9 cellular contexts compared by ENCODE assay signal in the genomic region with DNA sequence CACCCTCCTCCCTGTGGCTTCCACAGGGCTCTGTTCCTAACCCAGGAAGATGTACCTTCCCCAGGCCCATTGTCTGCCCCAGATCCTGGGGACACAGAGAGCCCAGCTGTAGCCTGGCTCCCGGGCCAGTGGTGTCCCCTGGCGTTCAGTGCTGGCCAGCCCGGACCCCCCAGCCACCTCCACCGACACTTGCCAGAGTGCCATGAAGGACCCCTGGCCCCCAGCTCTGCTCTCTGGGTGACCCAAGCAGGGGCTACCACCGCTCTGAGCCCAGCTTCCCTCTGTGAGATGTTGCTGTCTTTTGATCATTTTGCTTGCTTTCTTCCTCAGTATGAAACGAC. TPM values are rescaled to one million over a fixed set of nuclear protein-coding genes. Genes with fewer than 3 reads are reported as not detected.
A peak's percentile ranks its signal among the peaks of the same experiment; 100 is the strongest.
DNase-seq lines count a peak whose midpoint lies in the region; TF ChIP-seq lines count a peak whose summit lies in the region.
"Had no signal": no experiment of that assay in that cellular context is flagged by ENCODE, and none has a peak within 500 bp of the region (broad histone marks: within the 10 kb centered on the region; RNA-seq: fewer than 3 reads in every experiment).

No MANE protein-coding gene starts in this region.

- H3K9me3 Mint-ChIP-seq in H9 = no peaks in the 10 kb centered on the region
- H3K9me3 Mint-ChIP-seq in brain = no peaks in the 10 kb centered on the region
- H3K9me3 Mint-ChIP-seq in nephron progenitor cell = no peaks in the 10 kb centered on the region

- no peaks in the 10 kb centered on the region for H3K79me1 ChIP-seq in H9 (ENCODE audit: insufficient read depth, low read depth, low read length, poor library complexity, severe bottlenecking)

- no peak overlapping the region for H3K23ac ChIP-seq in H9 (ENCODE audit: insufficient read length, low read depth, low read length)

- H3K4me2 ChIP-seq in BLaER1 = peak overlapping the region; percentile 100
- no peak overlapping the region for H3K4me2 ChIP-seq in H9 (ENCODE audit: insufficient read depth, insufficient read length, low read length)
- H3K4me2 ChIP-seq: smooth muscle cell had no signal

- no peak overlapping the region for H3T11ph ChIP-seq in H9 (ENCODE audit: low read length)

- H3K36me3 Mint-ChIP-seq in H9 (ENCODE audit: insufficient read depth in 1 of 3, low read depth in 3 of 3) (peaks cover 4 to 10% (median 9%) of the 10 kb centered on the region in 3 experiments; a peak in 6 of 7 replicates), brain (no peaks in the 10 kb centered on the region), nephron progenitor cell (ENCODE audit: low read depth) (no peaks in the 10 kb centered on the region)

- no CpG with 5 or more reads among the region's 6 CpGs for WGBS in H9 (ENCODE audit: extremely low coverage, insufficient read length, low lambda C conversion rate)

- no peak overlapping the region for H4K5ac ChIP-seq in H9 (ENCODE audit: insufficient read length, low read depth, low read length)

- no peak overlapping the region for H2BK20ac ChIP-seq in H9 (ENCODE audit: low read depth, low read length, poor library complexity, severe bottlenecking)

- DNase-seq in H9 (no peak), nephron progenitor cell (no peak), cerebellum (ENCODE audit: low spot score) (no peak), hippocampal formation (lab: John Stamatoyannopoulos, UW) (no peak), GM10266 (ENCODE audit: extremely low spot score) (no peak), NCI-H510A treated with DMSO at 0.1 percent for 48 hours (lab: John Stamatoyannopoulos, UW) (no peak)

- H3K9ac ChIP-seq in BLaER1 (peak overlapping the region; percentile 97), H9 (ENCODE audit: extremely low read depth, insufficient read length, low read length) (no peak overlapping the region)

- peak overlapping the region; percentile 97 for H3K27ac ChIP-seq in BLaER1
- H3K27ac ChIP-seq in H9 (ENCODE audit: insufficient read length, low read depth, low read length) = no peak overlapping the region

- H3K4me1 ChIP-seq in BLaER1 = peaks cover 100% of the 10 kb centered on the region
- H3K4me1 ChIP-seq in H9 (ENCODE audit: insufficient read depth, low read length) = peaks cover 4% of the 10 kb centered on the region; the same call in 1 of the 2 replicates

- peaks cover 27 to 43% of the 10 kb centered on the region in 2 experiments for H3K4me1 Mint-ChIP-seq in H9
- peaks cover 45% of the 10 kb centered on the region for H3K4me1 Mint-ChIP-seq in brain
- H3K4me1 Mint-ChIP-seq in nephron progenitor cell = peaks cover 36% of the 10 kb centered on the region

- H3K4me3 Mint-ChIP-seq in H9 (peak overlapping the region in 1 of 2 experiments; percentile 36; a peak in 1 of 5 replicates), brain (peak overlapping the region in 1 of 5 experiments; percentile 18), nephron progenitor cell (peak overlapping the region; percentile 12)

- peaks cover 83% of the 10 kb centered on the region for H3K36me3 ChIP-seq in BLaER1

- H3K27ac Mint-ChIP-seq in H9 (peak overlapping the region in 2 of 3 experiments; percentile 80 to 90; a peak in 4 of 7 replicates), brain (peak overlapping the region; percentile 54 to 95 (median 87)), nephron progenitor cell (peak overlapping the region; percentile 80)

- H2BK15ac ChIP-seq in H9 (ENCODE audit: low read depth, low read length) = no peak overlapping the region

- H2BK12ac ChIP-seq in H9 (ENCODE audit: insufficient read length, low read depth, low read length) = no peak overlapping the region

- H3K56ac ChIP-seq in H9 (ENCODE audit: insufficient read length, low read depth, low read length) = no peak overlapping the region

- H4K8ac ChIP-seq in H9 (replicated peaks; ENCODE audit: insufficient read length, low read depth, low read length) = no peak overlapping the region

- no peak overlapping the region for H3K4ac ChIP-seq in H9 (ENCODE audit: low read depth, low read length)

- H3K79me2 ChIP-seq in H9 (ENCODE audit: insufficient read depth, low read length) = peaks cover 2% of the 10 kb centered on the region; the same call in 1 of the 2 replicates

- H3K27me3 Mint-ChIP-seq in H9 (ENCODE audit: low read depth) (no peaks in the 10 kb centered on the region), brain (no peaks in the 10 kb centered on the region), nephron progenitor cell (ENCODE audit: low read depth, poor library complexity) (peaks cover 5% of the 10 kb centered on the region)

- no peak for TF ChIP-seq CTCF in H9 (conservative IDR thresholded peaks at IDR 0.05)
- TF ChIP-seq CTCF in brain (conservative IDR thresholded peaks at IDR 0.05) = no peak
- no peak for TF ChIP-seq CTCF in nephron progenitor cell (IDR thresholded peaks at IDR 0.05)
- TF ChIP-seq CTCF in GM10266 (IDR thresholded peaks at IDR 0.05; ENCODE audit: control insufficient read depth, insufficient read depth, low read depth, missing control alignments) = no peak

- H3K9me3 ChIP-seq in BLaER1 (no peaks in the 10 kb centered on the region), H9 (ENCODE audit: control insufficient read depth, low read depth, low read length) (no peaks in the 10 kb centered on the region)

- no peak overlapping the region for H3K18ac ChIP-seq in H9 (ENCODE audit: insufficient read length, low read depth, low read length)

- H3K14ac ChIP-seq in H9 (ENCODE audit: insufficient read depth, low read length) = no peak overlapping the region

- no peak overlapping the region for H2BK120ac ChIP-seq in H9 (ENCODE audit: low read depth, low read length, poor library complexity, severe bottlenecking)

- no peak overlapping the region for H2AFZ ChIP-seq in H9 (ENCODE audit: low read length)

- no peak overlapping the region for H2AK5ac ChIP-seq in H9 (ENCODE audit: insufficient read length, low read length)

- H3K27me3 ChIP-seq in BLaER1 (no peaks in the 10 kb centered on the region), H9 (ENCODE audit: insufficient read depth, low read length) (no peaks in the 10 kb centered on the region)

- H2BK5ac ChIP-seq in H9 (ENCODE audit: insufficient read length, low read length) = no peak overlapping the region

- H4K91ac ChIP-seq in H9 (ENCODE audit: insufficient read length, low read depth, low read length) = no peak overlapping the region

- no peak overlapping the region; the same call in 1 of the 2 replicates for H3K4me3 ChIP-seq in BLaER1
- H3K4me3 ChIP-seq: smooth muscle cell had no signal

- no peaks in the 10 kb centered on the region for H3K23me2 ChIP-seq in H9 (ENCODE audit: insufficient read length, low read depth, low read length, poor library complexity, severe bottlenecking)

- H4K20me1 ChIP-seq in BLaER1 (peaks cover 100% of the 10 kb centered on the region), H9 (ENCODE audit: control insufficient read depth, insufficient read depth, insufficient read length) (no peaks in the 10 kb centered on the region)

RNA-seq across cellular contexts. Expression of a gene that starts 6.2 kb away (rescaled TPM):
- 58.3 and 59.1 TPM in 2 replicates for total RNA-seq in H9 (2021)
- 84.0 TPM for polyA plus RNA-seq in brain (ENCODE audit: insufficient read depth, low read depth, low replicate concordance)
- total RNA-seq in cerebellum = 4.2 TPM

RNA-seq across cellular contexts. Expression of a gene that starts 28.4 kb away (rescaled TPM):
- total RNA-seq in H9 (2021) (7.8 and 8.5 TPM in 2 replicates), cerebellum (1.9 TPM)
- 15.7 TPM for polyA plus RNA-seq in brain (ENCODE audit: insufficient read depth, low read depth, low replicate concordance)

RNA-seq across cellular contexts. Expression of a gene that starts 57.3 kb away (rescaled TPM):
- total RNA-seq in H9 (2021) = 125 and 128 TPM in 2 replicates
- polyA plus RNA-seq in brain (ENCODE audit: insufficient read depth, low read depth, low replicate concordance) = 130 TPM
- 16.9 TPM for total RNA-seq in cerebellum

Comparison
In these comparisons a context has a peak if more than half of its experiments do, and no peak if none do; other contexts are left out.
1. RNA of a gene that starts 6.2 kb away (total RNA-seq): 58.3 to 59.1 TPM in H9; 4.2 TPM in cerebellum (single experiment); every median in the first group is over 10 times any median in the second.
2. Peak in every context shown above with its lines, with median percentiles within 50 percentile points of each other: H3K27ac Mint-ChIP-seq.